In genomic region chr6:150494236-150494635, GRCh38 we compare ENCODE assay signal across 23 cellular contexts.
DNase-seq lines count a peak whose midpoint lies in the region; ATAC-seq and TF ChIP-seq lines count a peak whose summit lies in the region.
"Had no signal": no experiment of that assay in that cellular context is flagged by ENCODE, and none has a peak within 500 bp of the region (broad histone marks: within the 10 kb centered on the region; RNA-seq: fewer than 3 reads in every experiment).

No MANE protein-coding gene starts in this region.

- CTCF ChIA-PET in PC-3 (lab: Charles Lee), result no interaction called here

- H2BK5ac ChIP-seq in neuronal stem cell (ENCODE audit: low read length), result no peak overlapping the region

- 75 to 86% methylated on average over 5 of the region's 5 CpGs for WGBS in body of pancreas, 2 donors
- no CpG with 5 or more reads among the region's 5 CpGs for WGBS in neuronal stem cell (ENCODE audit: extremely low coverage in 2 of 2, insufficient read length in 2 of 2, insufficient replicate concordance in 1 of 2), 2 donors
- 68% methylated on average over 5 of the region's 5 CpGs for WGBS in suprapubic skin
- WGBS in esophagus squamous epithelium, 2 donors, result 81 to 82% methylated on average over 4 to 5 of the region's 5 CpGs

- TF ChIP-seq POLR2A in body of pancreas (IDR thresholded peaks at IDR 0.05), result no peak
- TF ChIP-seq POLR2A in suprapubic skin (IDR thresholded peaks at IDR 0.05), result no peak
- no peak for TF ChIP-seq POLR2A in esophagus squamous epithelium (IDR thresholded peaks at IDR 0.05)

- H3K9me3 ChIP-seq in PC-3 (ENCODE audit: low read length) (no peaks in the 10 kb centered on the region), body of pancreas (no peaks in the 10 kb centered on the region), neuronal stem cell (replicated peaks in 1 of 2; ENCODE audit: control insufficient read depth in 2 of 2, insufficient read depth in 1 of 2, low read depth in 1 of 2, low read length in 2 of 2) (peaks cover 0 to 2% of the 10 kb centered on the region in 2 donors), suprapubic skin (no peaks in the 10 kb centered on the region), esophagus squamous epithelium (no peaks in the 10 kb centered on the region)
- H3K9me3 ChIP-seq: HAP-1, SJSA1 had no signal

- no peak overlapping the region for H3K4me2 ChIP-seq in PC-3 (ENCODE audit: low read length)
- no peak overlapping the region for H3K4me2 ChIP-seq in neuronal stem cell (ENCODE audit: insufficient read depth, low read length, poor library complexity, severe bottlenecking)

- H3K14ac ChIP-seq in neuronal stem cell (ENCODE audit: low read length), result peak overlapping the region; percentile 21

- H3K79me1 ChIP-seq in neuronal stem cell (ENCODE audit: low read depth, low read length), result no peaks in the 10 kb centered on the region

- TF ChIP-seq EP300 in suprapubic skin (IDR thresholded peaks at IDR 0.05), result no peak

- H3K36me3 ChIP-seq in PC-3 (ENCODE audit: low read depth, low read length) (no peaks in the 10 kb centered on the region), body of pancreas (replicated peaks in 1 of 2; ENCODE audit: insufficient read depth in 1 of 2, low read depth in 2 of 2) (no peaks in the 10 kb centered on the region), neuronal stem cell (replicated peaks in 1 of 2; ENCODE audit: control insufficient read depth in 2 of 2, insufficient read depth in 2 of 2, low read length in 2 of 2) (no peaks in the 10 kb centered on the region), suprapubic skin (no peaks in the 10 kb centered on the region), esophagus squamous epithelium (no peaks in the 10 kb centered on the region)
- H3K36me3 ChIP-seq: HAP-1, SJSA1 had no signal

- H2AFZ ChIP-seq in PC-3 (ENCODE audit: low read length) (no peak overlapping the region), neuronal stem cell (ENCODE audit: low read length) (no peak overlapping the region)

- no peak overlapping the region for H2BK120ac ChIP-seq in neuronal stem cell (ENCODE audit: low read depth, low read length)

- H3F3A ChIP-seq in PC-3 (ENCODE audit: low read length, unreplicated experiment), result no peaks in the 10 kb centered on the region

- no peak for ATAC-seq in PC-3
- peak; percentile 30 for ATAC-seq in body of pancreas
- ATAC-seq in HG03196 (IDR thresholded peaks at IDR 0.05; ENCODE audit: unreplicated experiment), result no peak
- no peak for ATAC-seq in GM21528 (IDR thresholded peaks at IDR 0.05; ENCODE audit: low FRiP score, unreplicated experiment)
- ATAC-seq: HepG2, K562 had no signal

- H2BK15ac ChIP-seq in neuronal stem cell (ENCODE audit: low read length), result no peak overlapping the region

- H4K20me1 ChIP-seq in PC-3 (ENCODE audit: low read length), result no peaks in the 10 kb centered on the region

- H3K23ac ChIP-seq in neuronal stem cell (ENCODE audit: low read depth, low read length, poor library complexity), result no peak overlapping the region

- DNase-seq in PC-3 (no peak), body of pancreas (peak in 2 of 4 donors; percentile 30 to 40), neuronal stem cell (ENCODE audit: low spot score) (no peak), suprapubic skin (ENCODE audit: low spot score in 2 of 2) (peak; percentile 77 to 82), esophagus squamous epithelium (lab: John Stamatoyannopoulos, UW) (no peak)
- DNase-seq: CD4-positive, alpha-beta T cell; COR-L47; DMS79; MM.1S; NCI-H1048; NCI-H1417 treated with DMSO at 0.1 percent for 48 hours; NCI-H187 treated with DMSO at 0.1 percent for 48 hours; NCI-H2107; NCI-H446 treated with DMSO at 0.1 percent for 48 hours; NCI-H526 treated with DMSO at 0.1 percent for 48 hours had no signal

- H2BK12ac ChIP-seq in neuronal stem cell (ENCODE audit: low read length), result no peak overlapping the region

- H3K9ac ChIP-seq in PC-3 (ENCODE audit: low read length) (no peak overlapping the region), neuronal stem cell (ENCODE audit: low read depth, low read length, poor library complexity) (no peak overlapping the region)

- no peak overlapping the region for H4K8ac ChIP-seq in neuronal stem cell (ENCODE audit: low read depth, low read length)

- peaks cover 39% of the 10 kb centered on the region for H3K4me1 ChIP-seq in PC-3 (ENCODE audit: insufficient read depth, low read length)
- peaks cover 7% of the 10 kb centered on the region for H3K4me1 ChIP-seq in body of pancreas
- no peaks in the 10 kb centered on the region for H3K4me1 ChIP-seq in neuronal stem cell (ENCODE audit: control insufficient read depth in 2 of 2, insufficient read depth in 1 of 2, low read depth in 1 of 2, low read length in 2 of 2)
- peaks cover 6% of the 10 kb centered on the region for H3K4me1 ChIP-seq in suprapubic skin
- peaks cover 4 to 39% (median 12%) of the 10 kb centered on the region in 3 donors for H3K4me1 ChIP-seq in esophagus squamous epithelium

- H3K79me2 ChIP-seq in PC-3 (ENCODE audit: low read length), result no peaks in the 10 kb centered on the region

- H3K27ac ChIP-seq in PC-3 (ENCODE audit: low read length) (peak overlapping the region; percentile 100; the same call in 1 of the 2 replicates), body of pancreas (no peak overlapping the region), neuronal stem cell (replicated peaks; ENCODE audit: low read length) (no peak overlapping the region), suprapubic skin (no peak overlapping the region), esophagus squamous epithelium (no peak overlapping the region)
- H3K27ac ChIP-seq: HL-60, RWPE1, SJSA1 had no signal

- no peak overlapping the region for H2AK5ac ChIP-seq in neuronal stem cell (ENCODE audit: low read depth, low read length)

- no TSS peak for BruUV-seq in PC-3 (replicated peaks; lab: Mats Ljungman, UMichigan)

- no peak overlapping the region for H4K91ac ChIP-seq in neuronal stem cell (ENCODE audit: low read depth, low read length, poor library complexity)

- H3K4me3 ChIP-seq in PC-3 (ENCODE audit: low read length), result no peak overlapping the region
- no peak overlapping the region for H3K4me3 ChIP-seq in body of pancreas
- H3K4me3 ChIP-seq in neuronal stem cell (ENCODE audit: low read length in 2 of 2), result no peak overlapping the region
- H3K4me3 ChIP-seq in suprapubic skin, result no peak overlapping the region
- H3K4me3 ChIP-seq in esophagus squamous epithelium, result no peak overlapping the region
- H3K4me3 ChIP-seq: HAP-1, K562, SJSA1 had no signal

- intact Hi-C loops in PC-3 (cut with micrococcal nuclease), result loop anchor here (5.0 kb wide), 1 partner anchor 77 kb away; no protein-coding TSS in a partner anchor
- intact Hi-C loops in body of pancreas (cut with DNase I), result no loop called here
- intact Hi-C loops in esophagus squamous epithelium (cut with DNase I), result no loop called here

- no peaks in the 10 kb centered on the region for H3K9me2 ChIP-seq in PC-3 (replicated peaks; ENCODE audit: low read length)

- no peak overlapping the region for H3K18ac ChIP-seq in neuronal stem cell (ENCODE audit: low read length)

- POLR2A ChIA-PET in PC-3 (lab: Charles Lee; ENCODE audit: unreplicated experiment), result no interaction called here

- H3K27me3 ChIP-seq in PC-3 (ENCODE audit: low read length) (no peaks in the 10 kb centered on the region), body of pancreas (no peaks in the 10 kb centered on the region), neuronal stem cell (ENCODE audit: control insufficient read depth in 3 of 3, insufficient read depth in 3 of 3, low read depth in 1 of 3, low read length in 3 of 3) (no peaks in the 10 kb centered on the region), suprapubic skin (no peaks in the 10 kb centered on the region), esophagus squamous epithelium (no peaks in the 10 kb centered on the region)
- H3K27me3 ChIP-seq: SJSA1 had no signal

- no peak overlapping the region for H3K4ac ChIP-seq in neuronal stem cell (ENCODE audit: low read length)

- TF ChIP-seq CTCF in PC-3 (conservative IDR thresholded peaks at IDR 0.05; ENCODE audit: low read depth, low read length), result no peak
- TF ChIP-seq CTCF in body of pancreas (IDR thresholded peaks at IDR 0.05), result no peak
- no peak for TF ChIP-seq CTCF in suprapubic skin (IDR thresholded peaks at IDR 0.05)
- no peak for TF ChIP-seq CTCF in esophagus squamous epithelium (IDR thresholded peaks at IDR 0.05)

Comparison
In these comparisons a context has a peak if more than half of its experiments do, and no peak if none do; other contexts are left out.
1. DNase-seq: peak in suprapubic skin (2 of 2); none in PC-3 (single experiment), neuronal stem cell (single experiment) and esophagus squamous epithelium (single experiment).